ENCODE assay signal across 9 cellular contexts in the genomic region with DNA sequence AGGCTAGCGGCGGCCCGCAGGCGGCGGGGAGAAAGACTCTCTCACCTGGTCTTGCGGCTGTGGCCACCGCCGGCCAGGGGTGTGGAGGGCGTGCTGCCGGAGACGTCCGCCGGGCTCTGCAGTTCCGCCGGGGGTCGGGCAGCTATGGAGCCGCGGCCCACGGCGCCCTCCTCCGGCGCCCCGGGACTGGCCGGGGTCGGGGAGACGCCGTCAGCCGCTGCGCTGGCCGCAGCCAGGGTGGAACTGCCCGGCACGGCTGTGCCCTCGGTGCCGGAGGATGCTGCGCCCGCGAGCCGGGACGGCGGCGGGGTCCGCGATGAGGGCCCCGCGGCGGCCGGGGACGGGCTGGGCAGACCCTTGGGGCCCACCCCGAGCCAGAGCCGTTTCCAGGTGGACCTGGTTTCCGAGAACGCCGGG. TPM values are rescaled to one million over a fixed set of nuclear protein-coding genes. Genes with fewer than 3 reads are reported as not detected.
DNase-seq lines count a peak whose midpoint lies in the region; ATAC-seq, FAIRE-seq and TF ChIP-seq lines count a peak whose summit lies in the region.
"Had no signal": no experiment of that assay in that cellular context is flagged by ENCODE, and none has a peak within 500 bp of the region (broad histone marks: within the 10 kb centered on the region; RNA-seq: fewer than 3 reads in every experiment).

No MANE protein-coding gene starts in this region.

- peaks cover 82% of the 10 kb centered on the region for H3K79me2 ChIP-seq in mammary epithelial cell (ENCODE audit: insufficient read depth, low read length)
- peaks cover 15% of the 10 kb centered on the region for H3K79me2 ChIP-seq in HepG2 (ENCODE audit: insufficient read depth, low read length)

- BruUV-seq in Calu3 (replicated peaks; lab: Mats Ljungman, UMichigan) = no TSS peak
- BruUV-seq in mammary epithelial cell (replicated peaks; lab: Mats Ljungman, UMichigan) = no TSS peak
- no TSS peak for BruUV-seq in HepG2 (replicated peaks; lab: Mats Ljungman, UMichigan)

- H2AFZ ChIP-seq in mammary epithelial cell (ENCODE audit: low read depth, low read length) = peak overlapping the region; percentile 88
- no peak overlapping the region for H2AFZ ChIP-seq in HepG2 (ENCODE audit: low read length)

- peaks cover 80% of the 10 kb centered on the region for H3K36me3 Mint-ChIP-seq in Calu3 (ENCODE audit: insufficient read depth, unreplicated experiment)

- H3K9ac ChIP-seq in mammary epithelial cell (ENCODE audit: insufficient read depth, low read length) (no peak overlapping the region), HepG2 (ENCODE audit: insufficient read depth, low read depth, low read length) (peak overlapping the region; percentile 68)

- H3K4me1 ChIP-seq in mammary epithelial cell (ENCODE audit: insufficient read depth, low read length) = peaks cover 13% of the 10 kb centered on the region
- peaks cover 15% of the 10 kb centered on the region for H3K4me1 ChIP-seq in HepG2 (ENCODE audit: insufficient read depth, low read length)
- peaks cover 0 to 48% (median 11%) of the 10 kb centered on the region in 4 donors for H3K4me1 ChIP-seq in tibial nerve

- CTCF ChIA-PET in Calu3 (lab: Charles Lee) (interaction anchor here (0.9 to 1.4 kb wide), 3 partner anchors 45 to 206 kb away, joined by 3 to 4 read pairs (median 4); no protein-coding TSS in a partner anchor), mammary epithelial cell (lab: Charles Lee; ENCODE audit: low non-redundant PET) (interaction anchor here (0.6 kb wide), 1 partner anchor 77 kb away, joined by 3 read pairs; no protein-coding TSS in a partner anchor), HepG2 (lab: Yijun Ruan, JAX; ENCODE audit: low intra/inter-chr PET ratio, low total read pairs) (interaction anchor here (0.7 kb wide), 1 partner anchor 175 kb away, joined by 3 read pairs; no protein-coding TSS in a partner anchor)

- POLR2A ChIA-PET in HepG2 (lab: Yijun Ruan, JAX) = no interaction called here

- 0% methylated on average over 8 of the region's 53 CpGs for WGBS in mammary epithelial cell (ENCODE audit: low coverage, missing lambda C conversion rate)
- WGBS in HepG2 (ENCODE audit: low lambda C conversion rate) = 50% methylated on average over 2 of the region's 53 CpGs
- WGBS in tibial nerve, 2 donors = 0% methylated on average over 5 to 6 of the region's 53 CpGs

- peak overlapping the region; percentile 91 for H3K4me3 Mint-ChIP-seq in Calu3 (ENCODE audit: low read depth, unreplicated experiment)

- ATAC-seq in GM19468 (IDR thresholded peaks at IDR 0.05; ENCODE audit: extremely low read depth, unreplicated experiment) = peak; percentile 28
- peak; percentile 36 for ATAC-seq in HG03571 (IDR thresholded peaks at IDR 0.05; ENCODE audit: unreplicated experiment)
- peak; percentile 63 for ATAC-seq in HepG2

- H3K27me3 ChIP-seq in mammary epithelial cell (ENCODE audit: insufficient read depth, low read length) = no peaks in the 10 kb centered on the region
- peaks cover 0 to 5% of the 10 kb centered on the region in 2 experiments; a peak in 1 of 5 replicates for H3K27me3 ChIP-seq in HepG2 (ENCODE audit: control insufficient read depth in 1 of 2, insufficient read depth in 2 of 2, low read length in 2 of 2)
- no peaks in the 10 kb centered on the region for H3K27me3 ChIP-seq in tibial nerve

- no peaks in the 10 kb centered on the region for H3K27me3 Mint-ChIP-seq in Calu3 (ENCODE audit: unreplicated experiment)
- H3K27me3 Mint-ChIP-seq: stimulated activated naive CD8-positive, alpha-beta T cell treated with anti-CD3 and anti-CD28 coated beads, Interleukin-15, Interleukin-2, amounts not matched to agents 100 ng/mL and 50 ng/mL, for 24 hours had no signal

- no peak for FAIRE-seq in HepG2 (lab: Jason Lieb, UNC)

- in situ Hi-C loops in mammary epithelial cell (cut with MboI; ENCODE audit: low sequenced_read_pairs in 2 of 2) (loop anchor here in 1 of 2 donors (10.0 to 25.0 kb wide), 2 partner anchors 209 to 322 kb away; no protein-coding TSS in a partner anchor), HepG2 (cut with HindIII; ENCODE audit: extremely low pct_ligation_motif_present, low pct_unique_long_range_greater_than_20kb) (loop anchor here (25.0 kb wide), 1 partner anchor 197 kb away; no protein-coding TSS in a partner anchor)

- dilution Hi-C loops in mammary epithelial cell (cut with HindIII; ENCODE audit: low sequenced_read_pairs) = no loop called here

- DNase-seq in Calu3 (no peak), mammary epithelial cell (no peak), HepG2 (ENCODE audit: low spot score) (peak; percentile 4), tibial nerve (ENCODE audit: low spot score in 2 of 2) (no peak), medulla oblongata (ENCODE audit: extremely low spot score) (no peak), SW 1271 (lab: John Stamatoyannopoulos, UW) (no peak)

- H3K27ac Mint-ChIP-seq in Calu3 (ENCODE audit: unreplicated experiment) = no peak overlapping the region

- TF ChIP-seq RAD21 in HepG2 (CRISPR knock-in tag; IDR thresholded peaks at IDR 0.05) = 0 out of 2 replicates have a peak, but pooled peaks have one; percentile 19

- H4K20me1 ChIP-seq in mammary epithelial cell (ENCODE audit: insufficient read depth, low read length) (no peaks in the 10 kb centered on the region), HepG2 (ENCODE audit: insufficient read depth, low read length) (0 out of 2 replicates have a peak, but pooled peaks cover 3% of the 10 kb centered on the region)

- TF ChIP-seq POLR2A in HepG2 (IDR thresholded peaks at IDR 0.05; ENCODE audit: insufficient read depth in 1 of 2, low read depth in 2 of 2, low read length in 2 of 2) (no peak), tibial nerve (IDR thresholded peaks at IDR 0.05) (no peak)

- H3K27ac ChIP-seq in mammary epithelial cell (ENCODE audit: insufficient read depth, low read depth, low read length) (peak overlapping the region; percentile 89), HepG2 (ENCODE audit: extremely low read length, insufficient read depth, low read length) (peak overlapping the region; percentile 55), tibial nerve (peak overlapping the region; percentile 93 to 98 (median 94))

- H3K4me1 Mint-ChIP-seq in Calu3 (ENCODE audit: low read depth, unreplicated experiment) = peaks cover 47% of the 10 kb centered on the region

- TF ChIP-seq CTCF in Calu3 (IDR thresholded peaks at IDR 0.05; ENCODE audit: unreplicated experiment) (no peak), mammary epithelial cell (conservative IDR thresholded peaks at IDR 0.05 in 1 of 2, IDR thresholded peaks at IDR 0.05 in 1 of 2; ENCODE audit: extremely low read depth in 1 of 2, insufficient read depth in 1 of 2, low read depth in 1 of 2, low read length in 2 of 2) (peak; percentile 7 to 42), HepG2 (CRISPR knock-in tag; IDR thresholded peaks at IDR 0.05) (peak; percentile 36; the same call in 1 of the 2 replicates), tibial nerve (IDR thresholded peaks at IDR 0.05) (peak; percentile 27 to 67 (median 33))

- peak overlapping the region; percentile 69 to 93 (median 88) for H3K4me3 ChIP-seq in mammary epithelial cell (replicated peaks in 1 of 3; ENCODE audit: insufficient read depth in 1 of 3, low read depth in 2 of 3, low read length in 3 of 3)
- peak overlapping the region; percentile 57 to 75 (median 73); a peak in 5 of 6 replicates for H3K4me3 ChIP-seq in HepG2 (replicated peaks in 1 of 3; ENCODE audit: insufficient read depth in 1 of 3, low read depth in 2 of 3, low read length in 3 of 3)
- H3K4me3 ChIP-seq in tibial nerve = peak overlapping the region; percentile 65 to 92 (median 79)

- no peaks in the 10 kb centered on the region for H3K9me3 Mint-ChIP-seq in Calu3 (ENCODE audit: low read depth, unreplicated experiment)
- H3K9me3 Mint-ChIP-seq: stimulated activated naive CD8-positive, alpha-beta T cell treated with anti-CD3 and anti-CD28 coated beads, Interleukin-15, Interleukin-2, amounts not matched to agents 100 ng/mL and 50 ng/mL, for 24 hours had no signal

- H3K4me2 ChIP-seq in mammary epithelial cell (ENCODE audit: insufficient read depth, low read depth, low read length) (peak overlapping the region; percentile 98), HepG2 (ENCODE audit: low read depth, low read length) (peak overlapping the region; percentile 82)

- H3K9me3 ChIP-seq in mammary epithelial cell (replicated peaks; ENCODE audit: insufficient read depth, low read length) (no peaks in the 10 kb centered on the region), HepG2 (ENCODE audit: low read length) (no peaks in the 10 kb centered on the region), tibial nerve (no peaks in the 10 kb centered on the region)

- intact Hi-C loops in Calu3 (cut with micrococcal nuclease; ENCODE audit: unreplicated experiment) = loop anchor here (2.0 to 5.0 kb wide), 4 partner anchors 47 to 327 kb away; no protein-coding TSS in a partner anchor
- intact Hi-C loops in mammary epithelial cell (cut with micrococcal nuclease) = loop anchor here (1.0 to 10.0 kb wide), 8 partner anchors 45 to 519 kb away; no protein-coding TSS in a partner anchor
- intact Hi-C loops in HepG2 (cut with micrococcal nuclease; ENCODE audit: unreplicated experiment) = loop anchor here (1.0 to 5.0 kb wide), 3 partner anchors 149 to 207 kb away; no protein-coding TSS in a partner anchor

- H3K36me3 ChIP-seq in mammary epithelial cell (ENCODE audit: insufficient read depth, low read length) (no peaks in the 10 kb centered on the region), HepG2 (replicated peaks in 1 of 2; ENCODE audit: control insufficient read depth in 1 of 2, insufficient read depth in 2 of 2, low read length in 2 of 2) (no peaks in the 10 kb centered on the region), tibial nerve (no peaks in the 10 kb centered on the region)

- TF ChIP-seq EP300 in HepG2 (IDR thresholded peaks at IDR 0.05; ENCODE audit: low read depth in 2 of 2, low read length in 2 of 2) (no peak), HepG2 (CRISPR knock-in tag; IDR thresholded peaks at IDR 0.05; ENCODE audit: borderline replicate concordance) (no peak), tibial nerve (IDR thresholded peaks at IDR 0.05) (no peak)

RNA-seq across cellular contexts. Expression of gene SLC12A2, which starts 0.3 kb away (rescaled TPM):
- 393 and 576 TPM in 2 replicates for total RNA-seq in Calu3 (2022)
- 10 to 100 TPM; 24.1 to 50.3 TPM for total RNA-seq in mammary epithelial cell
- 10.8 TPM for polyA plus RNA-seq in mammary epithelial cell
- 33.2 TPM for polyA minus RNA-seq in mammary epithelial cell
- 7.2 and 9.7 TPM in 2 replicates for total RNA-seq in HepG2 (2016; rRNA removed; fragmentation: Illumina TruSeq; extraction: Trizol)
- total RNA-seq in HepG2 (2016; cell fraction: cytosol; rRNA removed; fragmentation: Illumina TruSeq; extraction: Trizol; ENCODE audit: low read depth) = 1.6 and 1.9 TPM in 2 replicates
- total RNA-seq in HepG2 (2016; cell fraction: insoluble cytoplasmic fraction; rRNA removed; fragmentation: Illumina TruSeq; extraction: Trizol) = 8.0 and 9.4 TPM in 2 replicates
- 2.4 and 3.2 TPM in 2 replicates for total RNA-seq in HepG2 (2016; cell fraction: membrane; rRNA removed; fragmentation: Illumina TruSeq; extraction: Trizol)
- 11.9 and 13.2 TPM in 2 replicates for total RNA-seq in HepG2 (2016; cell fraction: nucleus; rRNA removed; fragmentation: Illumina TruSeq; extraction: Trizol)
- 2.8 and 4.0 TPM in 2 replicates for polyA plus RNA-seq in HepG2 (2011; rRNA removed)
- 1.7 and 2.0 TPM in 2 replicates for polyA plus RNA-seq in HepG2 (2011; cell fraction: cytosol; rRNA removed)
- 2.8 and 3.1 TPM in 2 replicates for polyA plus RNA-seq in HepG2 (2011; cell fraction: nucleus; rRNA removed)
- polyA plus RNA-seq in HepG2 (2012) = 3.2 and 3.6 TPM in 2 replicates
- polyA plus RNA-seq in HepG2 (2016; cell fraction: cytosol; fragmentation: Illumina TruSeq; extraction: Trizol; ENCODE audit: low read depth) = 0.18 and 0.19 TPM in 2 replicates
- polyA plus RNA-seq in HepG2 (2016; cell fraction: insoluble cytoplasmic fraction; fragmentation: Illumina TruSeq; extraction: Trizol; ENCODE audit: low read depth) = 2.7 and 2.8 TPM in 2 replicates
- polyA plus RNA-seq in HepG2 (2016; cell fraction: membrane; fragmentation: Illumina TruSeq; extraction: Trizol; ENCODE audit: low read depth) = 0.43 and 0.49 TPM in 2 replicates
- 4.5 and 5.2 TPM in 2 replicates for polyA plus RNA-seq in HepG2 (2016; cell fraction: nucleus; fragmentation: Illumina TruSeq; extraction: Trizol; ENCODE audit: insufficient read depth, low read depth)
- polyA minus RNA-seq in HepG2 (2011; rRNA and poly(A)+ RNA removed; ENCODE audit: low replicate concordance) = 12.0 and 12.5 TPM in 2 replicates
- 13.6 and 13.8 TPM in 2 replicates for polyA minus RNA-seq in HepG2 (2011; cell fraction: cytosol; rRNA and poly(A)+ RNA removed)
- polyA minus RNA-seq in HepG2 (2011; cell fraction: nucleus; rRNA and poly(A)+ RNA removed) = 18.8 and 19.3 TPM in 2 replicates
- total RNA-seq in tibial nerve = 10 to 100 TPM; 49.8 to 93.1 (median 85.3) TPM
